ENCODE assay signal across 2 cellular contexts in genomic region chr1:31816501-31817441, GRCh38. TPM values are rescaled to one million over a fixed set of nuclear protein-coding genes. Genes with fewer than 3 reads are reported as not detected.
"Had no signal": no experiment of that assay in that cellular context is flagged by ENCODE, and none has a peak within 500 bp of the region (broad histone marks: within the 10 kb centered on the region; RNA-seq: fewer than 3 reads in every experiment).

No MANE protein-coding gene starts in this region.

RNA-seq across cellular contexts. Expression of gene SPOCD1, which starts 0.9 kb away (rescaled TPM):
- total RNA-seq: skeletal muscle tissue had no signal
- polyA plus RNA-seq: neural cell had no signal
